1 cellular context compared by ENCODE assay signal in the genomic region with DNA sequence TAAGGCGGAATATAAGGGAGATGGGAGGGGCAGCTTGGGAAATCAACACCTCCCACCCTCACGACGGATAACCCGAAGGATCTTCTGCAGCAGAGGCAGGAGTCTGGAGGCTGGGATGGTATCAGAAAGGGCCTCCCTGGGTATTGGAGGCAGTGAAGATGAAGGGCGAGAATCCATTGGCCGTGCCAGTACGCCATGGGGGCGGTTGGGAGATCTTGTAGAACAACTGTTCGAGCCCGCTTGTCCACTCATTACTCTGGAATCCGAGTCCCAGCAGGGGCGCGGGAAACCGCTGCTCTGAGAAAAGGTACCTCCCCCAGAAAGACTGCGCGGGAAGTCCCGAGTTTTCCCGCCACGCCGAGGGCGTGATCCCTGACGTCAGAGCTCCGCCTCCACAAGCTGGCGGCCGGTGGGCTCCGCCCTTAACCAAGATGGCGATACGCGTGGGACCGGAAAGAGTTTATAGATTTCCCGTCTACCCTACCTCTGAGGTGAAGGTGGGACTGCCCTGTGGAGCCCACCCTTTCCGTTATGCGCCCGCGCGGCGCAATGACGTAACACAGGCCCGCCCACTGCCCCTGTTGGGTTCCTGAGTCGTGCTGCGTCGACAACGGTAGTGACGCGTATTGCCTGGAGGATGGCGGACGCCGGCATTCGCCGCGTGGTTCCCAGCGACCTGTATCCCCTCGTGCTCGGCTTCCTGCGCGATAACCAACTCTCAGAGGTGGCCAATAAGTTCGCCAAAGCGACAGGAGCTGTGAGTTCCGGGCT.
TF ChIP-seq lines count a peak whose summit lies in the region.

A gene (plus strand): TSS at position 616 of the 771 bp plus-strand sequence. CDS start 22 bp downstream, at position 638.

TF ChIP-seq in H1, 55 proteins besides CTCF, POLR2A, EP300 and RAD21 (continued from another document):
- TF ChIP-seq, protein P1, sequence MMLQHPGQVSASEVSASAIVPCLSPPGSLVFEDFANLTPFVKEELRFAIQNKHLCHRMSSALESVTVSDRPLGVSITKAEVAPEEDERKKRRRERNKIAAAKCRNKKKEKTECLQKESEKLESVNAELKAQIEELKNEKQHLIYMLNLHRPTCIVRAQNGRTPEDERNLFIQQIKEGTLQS (IDR thresholded peaks at IDR 0.05; ENCODE audit: insufficient read depth, low read depth, low read length), result peak; percentile 92
